ENCODE assay signal across 20 cellular contexts in the genomic region with DNA sequence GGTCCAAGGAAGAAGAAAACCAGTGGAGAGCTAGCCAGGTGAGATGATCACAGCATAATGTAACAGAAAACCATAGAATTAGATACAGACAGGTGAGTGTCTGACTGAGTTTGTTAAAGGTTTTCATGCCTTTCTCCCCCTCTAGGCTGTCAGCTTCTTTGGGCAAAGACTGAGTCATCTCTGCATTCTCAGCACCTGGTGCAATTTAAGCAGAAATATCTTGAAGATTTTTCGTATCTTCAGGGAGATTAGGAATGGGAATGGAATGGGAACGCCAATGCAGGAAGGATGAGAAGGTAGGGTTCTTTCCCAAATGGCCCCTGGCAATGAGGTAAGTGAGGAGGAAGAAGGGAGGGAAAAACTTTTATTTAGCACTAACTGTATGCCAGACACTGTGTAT.
DNase-seq lines count a peak whose midpoint lies in the region; ATAC-seq, FAIRE-seq and TF ChIP-seq lines count a peak whose summit lies in the region.
"Had no signal": no experiment of that assay in that cellular context is flagged by ENCODE, and none has a peak within 500 bp of the region (broad histone marks: within the 10 kb centered on the region; RNA-seq: fewer than 3 reads in every experiment).

No MANE protein-coding gene starts in this region.

- WGBS in mesenchymal stem cell: 39% methylated on average over 2 of the region's 2 CpGs

- no peaks in the 10 kb centered on the region for H3K27me3 ChIP-seq in bronchial epithelial cell (ENCODE audit: control insufficient read depth, insufficient read depth, low read length)
- H3K27me3 ChIP-seq in mesenchymal stem cell (ENCODE audit: control insufficient read depth in 1 of 2, insufficient read depth in 1 of 2, low read length in 2 of 2): no peaks in the 10 kb centered on the region
- H3K27me3 ChIP-seq: MG63 had no signal

- H3K79me1 ChIP-seq in mesenchymal stem cell (replicated peaks; ENCODE audit: low read length, poor library complexity, severe bottlenecking): no peaks in the 10 kb centered on the region

- no peak overlapping the region for H2AFZ ChIP-seq in mesenchymal stem cell (ENCODE audit: low read depth, low read length)

- no peak overlapping the region for H3K4me2 ChIP-seq in mesenchymal stem cell (ENCODE audit: low read length, poor library complexity, severe bottlenecking)

- no peak overlapping the region for H3K4me3 Mint-ChIP-seq in chondrocyte (ENCODE audit: unreplicated experiment)

- in situ Hi-C loops in ACHN (cut with HindIII; ENCODE audit: low pct_ligation_motif_present, low pct_unique_long_range_greater_than_20kb, low sequenced_read_pairs): no loop called here

- H3K4ac ChIP-seq in mesenchymal stem cell (ENCODE audit: low read depth in 1 of 2, low read length in 2 of 2): peak overlapping the region in 1 of 2 experiments; percentile 4

- H3K9ac ChIP-seq in mesenchymal stem cell (ENCODE audit: low read length): peak overlapping the region; percentile 72

- H3K27me3 Mint-ChIP-seq in chondrocyte (ENCODE audit: low read depth): no peaks in the 10 kb centered on the region

- H3K36me3 ChIP-seq in bronchial epithelial cell (ENCODE audit: control insufficient read depth, insufficient read depth, low read length) (no peaks in the 10 kb centered on the region), mesenchymal stem cell (ENCODE audit: control insufficient read depth in 1 of 2, insufficient read depth in 2 of 2, low read depth in 1 of 2, low read length in 2 of 2) (peaks cover 0 to 23% of the 10 kb centered on the region in 2 experiments)

- peaks cover 9% of the 10 kb centered on the region for H3K9me3 ChIP-seq in mesenchymal stem cell (ENCODE audit: control insufficient read depth, low read length)

- no peak for ATAC-seq in activated CD4-positive, CD25-positive, alpha-beta regulatory T cell treated with anti-CD3 and anti-CD28 coated beads, Interleukin-2, amount 50 U/mL, for 24 hours

- no peak overlapping the region for H2BK15ac ChIP-seq in mesenchymal stem cell (ENCODE audit: low read depth, poor library complexity, severe bottlenecking)

- no peak overlapping the region for H2BK5ac ChIP-seq in mesenchymal stem cell (ENCODE audit: low read depth, low read length, poor library complexity, severe bottlenecking)

- no peak overlapping the region for H3K27ac Mint-ChIP-seq in chondrocyte (ENCODE audit: unreplicated experiment)

- H3K4me3 ChIP-seq in bronchial epithelial cell (ENCODE audit: low read depth, low read length): no peak overlapping the region
- no peak overlapping the region for H3K4me3 ChIP-seq in mesenchymal stem cell (ENCODE audit: insufficient read depth in 1 of 2, low read depth in 1 of 2, low read length in 2 of 2)
- H3K4me3 ChIP-seq: MG63 had no signal

- no peak overlapping the region for H3K14ac ChIP-seq in mesenchymal stem cell (ENCODE audit: low read length in 2 of 2)

- peak overlapping the region; percentile 10 for H3K27ac ChIP-seq in mesenchymal stem cell (ENCODE audit: low read length, poor library complexity, severe bottlenecking)
- H3K27ac ChIP-seq: C4-2B had no signal

- TF ChIP-seq CTCF in bronchial epithelial cell (IDR thresholded peaks at IDR 0.05; ENCODE audit: insufficient read depth, low read length, severe bottlenecking) (no peak), chondrocyte (IDR thresholded peaks at IDR 0.05) (no peak)

- peak; percentile 79 for DNase-seq in ELR (ENCODE audit: low read depth)
- DNase-seq in M059J (ENCODE audit: low read depth): peak; percentile 53
- peak; percentile 91 for DNase-seq in bronchial epithelial cell (ENCODE audit: low read depth)
- no peak for DNase-seq in mesenchymal stem cell
- no peak for DNase-seq in cerebellar cortex (ENCODE audit: low spot score)
- DNase-seq in ACHN: no peak
- no peak for DNase-seq in chondrocyte (ENCODE audit: low spot score)
- DNase-seq: DMS79, GDM1, H7, MG63, NCI-H1092, NCI-H1694, NCI-H2081 treated with DMSO at 0.1 percent for 48 hours, NCI-H510A, NCI-H82, OCI-M1, RPMI8226 had no signal

- H2BK12ac ChIP-seq in mesenchymal stem cell (ENCODE audit: low read length in 2 of 2): peak overlapping the region; percentile 6 to 49

- H3K23ac ChIP-seq in mesenchymal stem cell (ENCODE audit: low read length in 2 of 2): no peak overlapping the region

- peaks cover 30% of the 10 kb centered on the region for H3K4me1 Mint-ChIP-seq in chondrocyte (ENCODE audit: low read depth)

- H2BK120ac ChIP-seq in mesenchymal stem cell (ENCODE audit: low read depth, low read length): no peak overlapping the region

- FAIRE-seq in bronchial epithelial cell (lab: Jason Lieb, UNC): no peak

- no peak overlapping the region for H4K91ac ChIP-seq in mesenchymal stem cell (ENCODE audit: low read length)

- H4K8ac ChIP-seq in mesenchymal stem cell (ENCODE audit: low read length): no peak overlapping the region

- H3K9me3 Mint-ChIP-seq in chondrocyte (ENCODE audit: low read depth): peaks cover 15% of the 10 kb centered on the region

- H3K18ac ChIP-seq in mesenchymal stem cell (ENCODE audit: low read depth in 1 of 2, low read length in 2 of 2): no peak overlapping the region

- no peaks in the 10 kb centered on the region for H3K4me1 ChIP-seq in mesenchymal stem cell (ENCODE audit: control insufficient read depth, insufficient read depth, low read depth, low read length)

- H2AK5ac ChIP-seq in mesenchymal stem cell (ENCODE audit: low read length, severe bottlenecking): peak overlapping the region; percentile 22

- peaks cover 4% of the 10 kb centered on the region for H3K36me3 Mint-ChIP-seq in chondrocyte (ENCODE audit: low read depth)

Comparison
In these comparisons a context has a peak if more than half of its experiments do, and no peak if none do; other contexts are left out.
1. DNase-seq: peak in ELR (single experiment), M059J (single experiment) and bronchial epithelial cell (single experiment); none in mesenchymal stem cell (single experiment), cerebellar cortex (single experiment), ACHN (single experiment) and chondrocyte (single experiment).